Comparison of ENCODE assay signal across 8 cellular contexts in genomic region chr17:77429985-77430752, GRCh38.
DNase-seq lines count a peak whose midpoint lies in the region; ATAC-seq lines count a peak whose summit lies in the region.

No MANE protein-coding gene starts in this region.

- H3K9me3 Mint-ChIP-seq in activated CD8-positive, alpha-beta T cell treated with anti-CD3 and anti-CD28 coated beads, Interleukin-2, amount 10 ng/mL, durations not matched to agents 7 days and 5 days (ENCODE audit: insufficient read depth), result no peaks in the 10 kb centered on the region
- H3K9me3 Mint-ChIP-seq in memory B cell, result no peaks in the 10 kb centered on the region

- H3K4me3 Mint-ChIP-seq in activated CD8-positive, alpha-beta T cell treated with anti-CD3 and anti-CD28 coated beads, Interleukin-2, amount 10 ng/mL, durations not matched to agents 7 days and 5 days, result no peak overlapping the region
- H3K4me3 Mint-ChIP-seq in memory B cell, result peak overlapping the region; percentile 27

- peaks cover 96% of the 10 kb centered on the region for H3K4me1 Mint-ChIP-seq in activated CD8-positive, alpha-beta T cell treated with anti-CD3 and anti-CD28 coated beads, Interleukin-2, amount 10 ng/mL, durations not matched to agents 7 days and 5 days (ENCODE audit: low read depth)
- peaks cover 53% of the 10 kb centered on the region for H3K4me1 Mint-ChIP-seq in memory B cell

- peaks cover 62% of the 10 kb centered on the region for H3K36me3 Mint-ChIP-seq in activated CD8-positive, alpha-beta T cell treated with anti-CD3 and anti-CD28 coated beads, Interleukin-2, amount 10 ng/mL, durations not matched to agents 7 days and 5 days (ENCODE audit: low read depth)
- H3K36me3 Mint-ChIP-seq in memory B cell, result no peaks in the 10 kb centered on the region

- CTCF ChIA-PET in activated CD8-positive, alpha-beta T cell treated with anti-CD3 and anti-CD28 coated beads, Interleukin-2, amount 10 ng/mL, durations not matched to agents 7 days and 5 days (lab: Charles Lee), result interaction anchor here (0.6 to 12.5 kb wide), 41 partner anchors 10 to 151 kb away, joined by 3 to 149 read pairs (median 6); no protein-coding TSS in a partner anchor

- POLR2A ChIA-PET in activated CD8-positive, alpha-beta T cell treated with anti-CD3 and anti-CD28 coated beads, Interleukin-2, amount 10 ng/mL, durations not matched to agents 7 days and 5 days (lab: Charles Lee), result interaction anchor here (0.6 to 2.4 kb wide), 14 partner anchors 8 to 98 kb away, joined by 3 to 12 read pairs (median 3); no protein-coding TSS in a partner anchor

- DNase-seq in NCI-H748 (lab: John Stamatoyannopoulos, UW; ENCODE audit: unreplicated experiment), result peak; percentile 9
- no peak for DNase-seq in NCI-H748 treated with DMSO at 0.1 percent for 48 hours (lab: John Stamatoyannopoulos, UW)
- DNase-seq in NCI-H2196 treated with DMSO at 0.1 percent for 48 hours (lab: John Stamatoyannopoulos, UW; ENCODE audit: unreplicated experiment), result peak; percentile 76
- peak; percentile 87 for DNase-seq in activated CD8-positive, alpha-beta T cell treated with anti-CD3 and anti-CD28 coated beads, Interleukin-2, amount 10 ng/mL, durations not matched to agents 7 days and 5 days
- DNase-seq in effector CD8-positive, alpha-beta T cell (lab: John Stamatoyannopoulos, UW), result peak; percentile 75
- DNase-seq in memory B cell (ENCODE audit: low spot score in 2 of 2), result peak; percentile 74 to 81
- peak; percentile 84 for DNase-seq in stimulated activated CD8-positive, alpha-beta memory T cell treated with anti-CD3 and anti-CD28 coated beads, Interleukin-15, amount 100 ng/mL, for 1 hour (ENCODE audit: low read depth)
- DNase-seq in NCI-H187 treated with DMSO at 0.1 percent for 48 hours (lab: John Stamatoyannopoulos, UW), result no peak

- no peaks in the 10 kb centered on the region for H3K27me3 Mint-ChIP-seq in activated CD8-positive, alpha-beta T cell treated with anti-CD3 and anti-CD28 coated beads, Interleukin-2, amount 10 ng/mL, durations not matched to agents 7 days and 5 days (ENCODE audit: low read depth)
- H3K27me3 Mint-ChIP-seq in memory B cell, result no peaks in the 10 kb centered on the region

- peak overlapping the region; percentile 23 for H3K27ac Mint-ChIP-seq in activated CD8-positive, alpha-beta T cell treated with anti-CD3 and anti-CD28 coated beads, Interleukin-2, amount 10 ng/mL, durations not matched to agents 7 days and 5 days
- peak overlapping the region; percentile 65 for H3K27ac Mint-ChIP-seq in memory B cell

- ATAC-seq in activated CD8-positive, alpha-beta T cell treated with anti-CD3 and anti-CD28 coated beads, Interleukin-2, amount 10 ng/mL, durations not matched to agents 7 days and 5 days, result peak; percentile 24
- peak; percentile 55 for ATAC-seq in memory B cell (ENCODE audit: low read depth)

Comparison
In these comparisons a context has a peak if more than half of its experiments do, and no peak if none do; other contexts are left out.
1. DNase-seq: peak in NCI-H748 (single experiment), NCI-H2196 treated with DMSO at 0.1 percent for 48 hours (single experiment), activated CD8-positive, alpha-beta T cell treated with anti-CD3 and anti-CD28 coated beads, Interleukin-2, amount 10 ng/mL, durations not matched to agents 7 days and 5 days (single experiment), effector CD8-positive, alpha-beta T cell (single experiment), memory B cell (2 of 2) and stimulated activated CD8-positive, alpha-beta memory T cell treated with anti-CD3 and anti-CD28 coated beads, Interleukin-15, amount 100 ng/mL, for 1 hour (single experiment); none in NCI-H748 treated with DMSO at 0.1 percent for 48 hours (single experiment) and NCI-H187 treated with DMSO at 0.1 percent for 48 hours (single experiment).